ENCODE assay signal across 15 cellular contexts in genomic region chr12:79559591-79559990, GRCh38.
DNase-seq lines count a peak whose midpoint lies in the region; ATAC-seq and TF ChIP-seq lines count a peak whose summit lies in the region.
"Had no signal": no experiment of that assay in that cellular context is flagged by ENCODE, and none has a peak within 500 bp of the region (broad histone marks: within the 10 kb centered on the region; RNA-seq: fewer than 3 reads in every experiment).

No MANE protein-coding gene starts in this region.

- DNase-seq in SJSA1 (ENCODE audit: low read depth in 1 of 2, low spot score in 2 of 2) (peak in 1 of 2 experiments; percentile 25), hepatic stellate cell (ENCODE audit: low spot score) (peak; percentile 29), superior temporal gyrus (ENCODE audit: extremely low spot score) (peak; percentile 5), NK-92 (lab: John Stamatoyannopoulos, UW; ENCODE audit: unreplicated experiment) (no peak), NAMALWA (ENCODE audit: low spot score) (no peak), tibial nerve (ENCODE audit: low spot score in 2 of 2) (no peak)
- DNase-seq: C1 segment of cervical spinal cord; NCI-H1048; NCI-H146; NCI-H2081 treated with DMSO at 0.1 percent for 48 hours; NCI-H526 treated with DMSO at 0.1 percent for 48 hours; NK-92 treated with Interleukin-12 subunit alpha and Interleukin-12 subunit beta, amount 100 ng/mL, for 24 hours had no signal

- no peaks in the 10 kb centered on the region for H3K27me3 ChIP-seq in SJSA1 (replicated peaks)
- H3K27me3 ChIP-seq in tibial nerve = no peaks in the 10 kb centered on the region

- TF ChIP-seq CTCF in 22Rv1 (IDR thresholded peaks at IDR 0.05) (no peak), tibial nerve (IDR thresholded peaks at IDR 0.05) (no peak)

- H3K27ac ChIP-seq in 22Rv1 = peak overlapping the region; percentile 50
- H3K27ac ChIP-seq in SJSA1 = peak overlapping the region; percentile 85
- H3K27ac ChIP-seq in tibial nerve = peak overlapping the region in 1 of 4 donors; percentile 1
- H3K27ac ChIP-seq: RWPE1 had no signal

- H3K4me3 ChIP-seq in SJSA1 (no peak overlapping the region), tibial nerve (no peak overlapping the region)

- 84 to 91% methylated on average over 2 of the region's 2 CpGs for WGBS in tibial nerve, 2 donors

- TF ChIP-seq EP300 in tibial nerve (IDR thresholded peaks at IDR 0.05) = no peak

- TF ChIP-seq POLR2A in tibial nerve (IDR thresholded peaks at IDR 0.05) = no peak

- peaks cover 9% of the 10 kb centered on the region for H3K36me3 ChIP-seq in SJSA1
- H3K36me3 ChIP-seq in tibial nerve = no peaks in the 10 kb centered on the region

- ATAC-seq in HG03159 (IDR thresholded peaks at IDR 0.05; ENCODE audit: unreplicated experiment) = no peak

- H3K9me3 ChIP-seq in SJSA1 (replicated peaks) (no peaks in the 10 kb centered on the region), tibial nerve (peaks cover 0 to 15% (median 0%) of the 10 kb centered on the region in 4 donors)

- H3K4me1 ChIP-seq in SJSA1 (replicated peaks) = peaks cover 60% of the 10 kb centered on the region
- H3K4me1 ChIP-seq in tibial nerve = peaks cover 0 to 18% (median 8%) of the 10 kb centered on the region in 4 donors

Comparison
In these comparisons a context has a peak if more than half of its experiments do, and no peak if none do; other contexts are left out.
1. DNase-seq: peak in hepatic stellate cell (single experiment) and superior temporal gyrus (single experiment); none in NK-92 (single experiment), NAMALWA (single experiment) and tibial nerve (0 of 2).